In the genomic region with DNA sequence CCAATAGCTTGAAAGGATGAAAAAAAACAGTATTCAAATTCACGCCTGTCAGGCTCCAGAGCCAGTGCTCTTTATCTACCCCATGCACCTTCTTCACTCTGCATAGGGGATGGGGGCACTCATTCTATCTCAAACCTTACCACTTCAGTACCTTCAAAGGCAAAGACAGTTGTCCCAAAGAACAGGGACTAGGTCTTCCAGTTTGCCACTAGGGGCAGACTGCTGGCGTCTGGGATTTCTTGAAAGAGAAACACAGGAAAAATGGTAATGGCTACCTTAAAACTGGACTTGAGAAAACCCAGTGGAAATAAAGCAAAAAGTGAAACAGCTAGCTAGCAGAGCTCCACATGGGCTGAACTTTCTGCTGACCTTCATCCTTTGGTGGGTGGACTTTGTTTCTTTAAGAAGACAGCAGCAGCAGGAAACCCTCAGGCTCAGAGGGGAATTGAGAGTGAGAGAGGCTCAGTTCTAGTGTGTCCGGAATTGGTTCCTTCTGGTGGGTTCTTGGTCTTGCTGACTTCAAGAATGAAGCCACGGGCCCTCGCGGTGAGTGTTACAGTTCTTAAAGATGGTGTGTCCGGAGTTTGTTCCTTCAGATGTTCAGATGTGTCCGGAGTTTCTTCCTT, we compare ENCODE assay signal across 9 cellular contexts. TPM values are rescaled to one million over a fixed set of nuclear protein-coding genes. Genes with fewer than 3 reads are reported as not detected.
A peak's percentile ranks its signal among the peaks of the same experiment; 100 is the strongest.
DNase-seq lines count a peak whose midpoint lies in the region; ATAC-seq and TF ChIP-seq lines count a peak whose summit lies in the region.
"Had no signal": no experiment of that assay in that cellular context is flagged by ENCODE, and none has a peak within 500 bp of the region (broad histone marks: within the 10 kb centered on the region; RNA-seq: fewer than 3 reads in every experiment).

No MANE protein-coding gene starts in this region.

- no peaks in the 10 kb centered on the region for H3K4me1 Mint-ChIP-seq in CD8-positive, alpha-beta T cell (ENCODE audit: low read depth)

- no peak overlapping the region for H3K27ac Mint-ChIP-seq in CD8-positive, alpha-beta T cell

- 69 to 76% methylated on average over 8 of the region's 8 CpGs for WGBS in upper lobe of left lung, 2 donors

- no peaks in the 10 kb centered on the region for H3K9me3 ChIP-seq in CD8-positive, alpha-beta T cell (ENCODE audit: low read length)
- no peaks in the 10 kb centered on the region for H3K9me3 ChIP-seq in upper lobe of left lung
- no peaks in the 10 kb centered on the region for H3K9me3 ChIP-seq in effector memory CD4-positive, alpha-beta T cell (ENCODE audit: control insufficient read depth, low read length)

- TF ChIP-seq POLR2A in upper lobe of left lung (IDR thresholded peaks at IDR 0.05): no peak

- TF ChIP-seq EP300 in upper lobe of left lung (IDR thresholded peaks at IDR 0.05): no peak

- H3K27ac ChIP-seq in CD8-positive, alpha-beta T cell (ENCODE audit: low read depth, low read length): no peak overlapping the region
- no peak overlapping the region for H3K27ac ChIP-seq in VCaP
- no peak overlapping the region for H3K27ac ChIP-seq in upper lobe of left lung
- no peak overlapping the region for H3K27ac ChIP-seq in effector memory CD4-positive, alpha-beta T cell (ENCODE audit: insufficient read depth, low read length, poor library complexity, severe bottlenecking)

- no peaks in the 10 kb centered on the region for H3K4me1 ChIP-seq in CD8-positive, alpha-beta T cell (ENCODE audit: insufficient read depth, low read length)
- H3K4me1 ChIP-seq in upper lobe of left lung: no peaks in the 10 kb centered on the region
- H3K4me1 ChIP-seq in effector memory CD4-positive, alpha-beta T cell (ENCODE audit: control insufficient read depth, insufficient read depth, low read length, poor library complexity, severe bottlenecking): no peaks in the 10 kb centered on the region

- no peaks in the 10 kb centered on the region for H3K36me3 Mint-ChIP-seq in CD8-positive, alpha-beta T cell

- peaks cover 44% of the 10 kb centered on the region for H3K27me3 Mint-ChIP-seq in CD8-positive, alpha-beta T cell (ENCODE audit: low read depth)

- TF ChIP-seq CTCF in CD8-positive, alpha-beta T cell (IDR thresholded peaks at IDR 0.05): peak; percentile 32
- peak; percentile 73 for TF ChIP-seq CTCF in VCaP (conservative IDR thresholded peaks at IDR 0.05)
- TF ChIP-seq CTCF in upper lobe of left lung (IDR thresholded peaks at IDR 0.05): peak in 2 of 6 experiments; percentile 8 to 16

- H3K4me3 Mint-ChIP-seq in CD8-positive, alpha-beta T cell: no peak overlapping the region

- POLR2A ChIA-PET in CD8-positive, alpha-beta T cell (lab: Charles Lee): no interaction called here

- no peaks in the 10 kb centered on the region for H3K36me3 ChIP-seq in CD8-positive, alpha-beta T cell (ENCODE audit: insufficient read depth, low read length)
- no peaks in the 10 kb centered on the region for H3K36me3 ChIP-seq in upper lobe of left lung
- H3K36me3 ChIP-seq in effector memory CD4-positive, alpha-beta T cell (ENCODE audit: control insufficient read depth, insufficient read depth, low read length): no peaks in the 10 kb centered on the region

- no peak for ATAC-seq in CD8-positive, alpha-beta T cell
- peak; percentile 68 for ATAC-seq in HG03103 (IDR thresholded peaks at IDR 0.05; ENCODE audit: low read depth, unreplicated experiment)
- peak; percentile 55 for ATAC-seq in left lobe of liver
- no peak for ATAC-seq in upper lobe of left lung (ENCODE audit: low FRiP score in 2 of 2)

- CTCF ChIA-PET in CD8-positive, alpha-beta T cell (lab: Charles Lee): no interaction called here

- no peak overlapping the region for H3K4me3 ChIP-seq in CD8-positive, alpha-beta T cell (ENCODE audit: low read depth, low read length)
- no peak overlapping the region for H3K4me3 ChIP-seq in upper lobe of left lung
- no peak overlapping the region for H3K4me3 ChIP-seq in effector memory CD4-positive, alpha-beta T cell (ENCODE audit: insufficient read depth, low read depth, low read length, poor library complexity, severe bottlenecking)

- intact Hi-C loops in CD8-positive, alpha-beta T cell (cut with DNase I, micrococcal nuclease): no loop called here

- H3K27me3 ChIP-seq in CD8-positive, alpha-beta T cell (ENCODE audit: insufficient read depth, low read length): peaks cover 4% of the 10 kb centered on the region
- no peaks in the 10 kb centered on the region for H3K27me3 ChIP-seq in upper lobe of left lung
- peaks cover 8% of the 10 kb centered on the region for H3K27me3 ChIP-seq in effector memory CD4-positive, alpha-beta T cell (replicated peaks; ENCODE audit: control insufficient read depth, insufficient read depth, low read length, poor library complexity, severe bottlenecking)

- no peaks in the 10 kb centered on the region for H3K9me3 Mint-ChIP-seq in CD8-positive, alpha-beta T cell

- DNase-seq in CD8-positive, alpha-beta T cell: no peak
- DNase-seq in left lobe of liver (ENCODE audit: low spot score): no peak
- DNase-seq in 8988T: no peak
- no peak for DNase-seq in upper lobe of left lung
- DNase-seq in NCI-H1436 treated with DMSO at 0.1 percent for 48 hours (lab: John Stamatoyannopoulos, UW): no peak
- no peak for DNase-seq in effector memory CD4-positive, alpha-beta T cell
- DNase-seq: NCI-H2081 had no signal

RNA-seq across cellular contexts. Expression of a gene that starts 41.0 kb away (rescaled TPM):
- 1 to 10 TPM; 1.5 to 2.4 TPM for total RNA-seq in CD8-positive, alpha-beta T cell
- 3.2 TPM for total RNA-seq in left lobe of liver
- total RNA-seq in upper lobe of left lung: 10 to 100 TPM in 5 of 6 donors, 1 to 10 TPM in 1; 9.5 to 49.2 (median 12.9) TPM

RNA-seq across cellular contexts. Expression of a gene that starts 59.1 kb away (rescaled TPM):
- total RNA-seq in CD8-positive, alpha-beta T cell: not detected
- not detected for total RNA-seq in left lobe of liver
- total RNA-seq in upper lobe of left lung: not detected

Comparison
In these comparisons a context has a peak if more than half of its experiments do, and no peak if none do; other contexts are left out.
1. ATAC-seq: peak in HG03103 (single experiment) and left lobe of liver (single experiment); none in CD8-positive, alpha-beta T cell (single experiment) and upper lobe of left lung (0 of 2).